In the genomic region with DNA sequence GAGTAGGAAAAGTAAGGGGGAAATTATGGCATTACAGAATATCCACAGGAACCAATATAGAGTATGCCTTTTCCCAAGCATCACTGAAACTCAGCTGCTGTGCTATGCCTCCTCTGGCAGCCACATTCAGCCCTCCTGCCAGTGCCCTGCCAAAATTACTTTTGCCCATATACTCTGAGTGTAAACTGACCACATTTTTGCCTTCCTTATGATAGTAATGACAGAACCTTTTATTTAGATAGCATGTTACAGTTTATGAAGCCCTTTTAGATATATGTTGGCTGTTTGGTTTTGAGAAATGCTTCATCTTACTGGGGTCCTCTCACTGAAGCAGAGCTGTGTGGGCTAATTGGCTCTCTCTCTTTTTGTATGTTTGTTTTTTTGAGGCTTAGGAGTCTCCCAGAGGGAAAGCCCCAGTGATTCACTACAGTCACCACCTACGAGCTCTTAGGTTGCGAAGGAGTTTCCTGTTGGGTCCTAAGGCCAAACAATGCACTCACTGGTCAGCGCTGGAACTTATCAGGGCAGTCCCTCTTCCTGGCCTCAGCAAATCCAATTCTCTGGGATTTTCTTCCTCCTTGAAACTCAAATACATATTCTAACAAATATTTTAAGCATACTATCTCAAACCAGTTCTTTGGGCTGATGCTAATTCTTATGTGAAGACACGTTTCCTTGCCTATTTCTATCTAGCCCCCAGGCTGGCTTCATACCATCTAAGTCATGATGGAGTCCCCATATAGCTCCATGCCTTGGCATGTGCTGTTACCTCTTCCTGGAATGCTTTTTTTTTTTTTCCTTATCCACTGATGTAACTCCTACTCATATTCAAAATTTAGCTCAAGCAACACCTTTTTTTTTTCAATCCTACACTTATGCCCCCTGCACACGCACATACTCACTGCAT, we compare ENCODE assay signal across 1 cellular context.
TF ChIP-seq lines count a peak whose summit lies in the region.

No MANE protein-coding gene starts in this region.

TF ChIP-seq in GM23338, 12 proteins besides CTCF, POLR2A, EP300 and RAD21 (continued from another document):
- TF ChIP-seq, protein P1, sequence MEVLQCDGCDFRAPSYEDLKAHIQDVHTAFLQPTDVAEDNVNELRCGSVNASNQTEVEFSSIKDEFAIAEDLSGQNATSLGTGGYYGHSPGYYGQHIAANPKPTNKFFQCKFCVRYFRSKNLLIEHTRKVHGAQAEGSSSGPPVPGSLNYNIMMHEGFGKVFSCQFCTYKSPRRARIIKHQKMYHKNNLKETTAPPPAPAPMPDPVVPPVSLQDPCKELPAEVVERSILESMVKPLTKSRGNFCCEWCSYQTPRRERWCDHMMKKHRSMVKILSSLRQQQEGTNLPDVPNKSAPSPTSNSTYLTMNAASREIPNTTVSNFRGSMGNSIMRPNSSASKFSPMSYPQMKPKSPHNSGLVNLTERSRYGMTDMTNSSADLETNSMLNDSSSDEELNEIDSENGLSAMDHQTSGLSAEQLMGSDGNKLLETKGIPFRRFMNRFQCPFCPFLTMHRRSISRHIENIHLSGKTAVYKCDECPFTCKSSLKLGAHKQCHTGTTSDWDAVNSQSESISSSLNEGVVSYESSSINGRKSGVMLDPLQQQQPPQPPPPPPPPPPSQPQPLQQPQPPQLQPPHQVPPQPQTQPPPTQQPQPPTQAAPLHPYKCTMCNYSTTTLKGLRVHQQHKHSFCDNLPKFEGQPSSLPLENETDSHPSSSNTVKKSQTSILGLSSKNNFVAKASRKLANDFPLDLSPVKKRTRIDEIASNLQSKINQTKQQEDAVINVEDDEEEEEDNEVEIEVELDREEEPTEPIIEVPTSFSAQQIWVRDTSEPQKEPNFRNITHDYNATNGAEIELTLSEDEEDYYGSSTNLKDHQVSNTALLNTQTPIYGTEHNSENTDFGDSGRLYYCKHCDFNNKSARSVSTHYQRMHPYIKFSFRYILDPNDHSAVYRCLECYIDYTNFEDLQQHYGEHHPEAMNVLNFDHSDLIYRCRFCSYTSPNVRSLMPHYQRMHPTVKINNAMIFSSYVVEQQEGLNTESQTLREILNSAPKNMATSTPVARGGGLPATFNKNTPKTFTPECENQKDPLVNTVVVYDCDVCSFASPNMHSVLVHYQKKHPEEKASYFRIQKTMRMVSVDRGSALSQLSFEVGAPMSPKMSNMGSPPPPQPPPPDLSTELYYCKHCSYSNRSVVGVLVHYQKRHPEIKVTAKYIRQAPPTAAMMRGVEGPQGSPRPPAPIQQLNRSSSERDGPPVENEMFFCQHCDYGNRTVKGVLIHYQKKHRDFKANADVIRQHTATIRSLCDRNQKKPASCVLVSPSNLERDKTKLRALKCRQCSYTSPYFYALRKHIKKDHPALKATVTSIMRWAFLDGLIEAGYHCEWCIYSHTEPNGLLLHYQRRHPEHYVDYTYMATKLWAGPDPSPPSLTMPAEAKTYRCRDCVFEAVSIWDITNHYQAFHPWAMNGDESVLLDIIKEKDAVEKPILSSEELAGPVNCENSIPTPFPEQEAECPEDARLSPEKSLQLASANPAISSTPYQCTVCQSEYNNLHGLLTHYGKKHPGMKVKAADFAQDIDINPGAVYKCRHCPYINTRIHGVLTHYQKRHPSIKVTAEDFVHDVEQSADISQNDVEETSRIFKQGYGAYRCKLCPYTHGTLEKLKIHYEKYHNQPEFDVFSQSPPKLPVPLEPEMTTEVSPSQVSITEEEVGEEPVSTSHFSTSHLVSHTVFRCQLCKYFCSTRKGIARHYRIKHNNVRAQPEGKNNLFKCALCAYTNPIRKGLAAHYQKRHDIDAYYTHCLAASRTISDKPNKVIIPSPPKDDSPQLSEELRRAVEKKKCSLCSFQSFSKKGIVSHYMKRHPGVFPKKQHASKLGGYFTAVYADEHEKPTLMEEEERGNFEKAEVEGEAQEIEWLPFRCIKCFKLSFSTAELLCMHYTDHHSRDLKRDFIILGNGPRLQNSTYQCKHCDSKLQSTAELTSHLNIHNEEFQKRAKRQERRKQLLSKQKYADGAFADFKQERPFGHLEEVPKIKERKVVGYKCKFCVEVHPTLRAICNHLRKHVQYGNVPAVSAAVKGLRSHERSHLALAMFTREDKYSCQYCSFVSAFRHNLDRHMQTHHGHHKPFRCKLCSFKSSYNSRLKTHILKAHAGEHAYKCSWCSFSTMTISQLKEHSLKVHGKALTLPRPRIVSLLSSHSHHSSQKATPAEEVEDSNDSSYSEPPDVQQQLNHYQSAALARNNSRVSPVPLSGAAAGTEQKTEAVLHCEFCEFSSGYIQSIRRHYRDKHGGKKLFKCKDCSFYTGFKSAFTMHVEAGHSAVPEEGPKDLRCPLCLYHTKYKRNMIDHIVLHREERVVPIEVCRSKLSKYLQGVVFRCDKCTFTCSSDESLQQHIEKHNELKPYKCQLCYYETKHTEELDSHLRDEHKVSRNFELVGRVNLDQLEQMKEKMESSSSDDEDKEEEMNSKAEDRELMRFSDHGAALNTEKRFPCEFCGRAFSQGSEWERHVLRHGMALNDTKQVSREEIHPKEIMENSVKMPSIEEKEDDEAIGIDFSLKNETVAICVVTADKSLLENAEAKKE (CRISPR knock-in tag; IDR thresholded peaks at IDR 0.05): no peak
TF ChIP-seq in GM23338: peak in this region for 0.
